Comparison of ENCODE assay signal across 8 cellular contexts in the genomic region with DNA sequence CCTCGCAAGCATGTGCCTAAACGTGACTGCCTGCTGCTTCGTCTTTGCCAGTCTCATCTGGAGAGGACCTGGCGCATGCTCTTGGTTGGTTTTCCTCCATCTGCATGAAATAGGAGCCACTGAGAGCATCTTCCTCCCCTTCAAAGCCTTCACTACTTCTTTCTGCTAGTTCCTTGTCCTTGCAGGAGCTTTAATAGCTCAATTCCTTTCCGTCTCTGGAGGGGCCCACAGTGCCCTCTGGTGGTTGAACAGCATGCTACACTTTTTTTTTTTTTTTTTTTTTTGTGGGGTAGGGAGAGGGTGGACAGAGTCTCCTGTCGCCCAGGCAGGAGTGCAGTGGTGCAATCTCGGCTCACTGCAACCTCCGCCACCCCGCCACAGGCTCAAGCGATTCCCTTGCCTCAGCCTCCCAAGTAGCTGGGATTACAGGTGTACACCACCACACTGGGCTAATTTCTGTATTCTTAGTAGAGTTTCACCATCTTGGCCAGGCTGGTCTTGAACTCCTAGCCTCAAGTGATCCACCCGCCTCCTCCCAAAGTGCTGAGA. TPM values are rescaled to one million over a fixed set of nuclear protein-coding genes. Genes with fewer than 3 reads are reported as not detected.
DNase-seq lines count a peak whose midpoint lies in the region; ATAC-seq and TF ChIP-seq lines count a peak whose summit lies in the region.

No MANE protein-coding gene starts in this region.

- H3K4me1 ChIP-seq in adipocyte (ENCODE audit: control insufficient read depth, insufficient read depth, low read length) (peaks cover 15% of the 10 kb centered on the region), right atrium auricular region (no peaks in the 10 kb centered on the region)

- peak overlapping the region; percentile 14 for H3K9ac ChIP-seq in adipocyte (ENCODE audit: low read length)

- DNase-seq in D341Med (ENCODE audit: low spot score) (peak; percentile 65), HuH-7 (ENCODE audit: low spot score) (peak; percentile 44), SW 1271 (lab: John Stamatoyannopoulos, UW) (peak; percentile 20 to 30), adipocyte (ENCODE audit: low read depth) (peak; percentile 75), right atrium auricular region (ENCODE audit: low spot score) (no peak), smooth muscle cell of the brain vasculature (ENCODE audit: low read depth, low spot score) (peak; percentile 31), amniotic stem cell (lab: John Stamatoyannopoulos, UW) (no peak)

- no peak overlapping the region for H3K27ac ChIP-seq in right atrium auricular region

- H3K36me3 ChIP-seq in adipocyte (ENCODE audit: control insufficient read depth, insufficient read depth, low read length, severe bottlenecking) (no peaks in the 10 kb centered on the region), right atrium auricular region (no peaks in the 10 kb centered on the region)

- H3K4me3 ChIP-seq in adipocyte (ENCODE audit: low read length), result no peak overlapping the region
- no peak overlapping the region for H3K4me3 ChIP-seq in right atrium auricular region

- H3K9me3 ChIP-seq in adipocyte (ENCODE audit: control insufficient read depth, low read length), result no peaks in the 10 kb centered on the region
- no peaks in the 10 kb centered on the region for H3K9me3 ChIP-seq in right atrium auricular region

- no peak for ATAC-seq in GM19035 (IDR thresholded peaks at IDR 0.05; ENCODE audit: unreplicated experiment)

- H3K27me3 ChIP-seq in adipocyte (replicated peaks; ENCODE audit: control insufficient read depth, insufficient read depth, low read length), result no peaks in the 10 kb centered on the region
- H3K27me3 ChIP-seq in right atrium auricular region, result no peaks in the 10 kb centered on the region

- peak; percentile 76 to 83 for TF ChIP-seq CTCF in right atrium auricular region (IDR thresholded peaks at IDR 0.05)

RNA-seq across cellular contexts. Expression of a gene that starts 59.6 kb away (rescaled TPM):
- total RNA-seq in right atrium auricular region, result 10 to 100 TPM in 1 of 2 donors, 1 to 10 TPM in 1; 7.5 to 10.3 TPM

Comparison
In these comparisons a context has a peak if more than half of its experiments do, and no peak if none do; other contexts are left out.
1. DNase-seq: peak in D341Med (single experiment), HuH-7 (single experiment), SW 1271 (2 of 2), adipocyte (single experiment) and smooth muscle cell of the brain vasculature (single experiment); none in right atrium auricular region (single experiment) and amniotic stem cell (single experiment).